1 cellular context compared by ENCODE assay signal in genomic region chr1:187203257-187203656, GRCh38.
TF ChIP-seq lines count a peak whose summit lies in the region.

No MANE protein-coding gene starts in this region.

TF ChIP-seq in HCT116, 20 proteins besides CTCF, POLR2A, EP300 and RAD21 (continued from another document):
- TF ChIP-seq EGR1 (IDR thresholded peaks at IDR 0.05; ENCODE audit: low read depth) (no peak), SIN3A (IDR thresholded peaks at IDR 0.05; ENCODE audit: low read depth) (no peak), SP1 (IDR thresholded peaks at IDR 0.05; ENCODE audit: low read depth) (peak; percentile 52; the same call in 1 of the 2 replicates), ATF3 (IDR thresholded peaks at IDR 0.05) (no peak), CEBPB (IDR thresholded peaks at IDR 0.05; ENCODE audit: low read depth) (peak; percentile 33; the same call in 1 of the 2 replicates), ZBTB33 (IDR thresholded peaks at IDR 0.05; ENCODE audit: extremely low read depth, insufficient replicate concordance, low read length) (no peak), ZFX (IDR thresholded peaks at IDR 0.05) (no peak), SRF (IDR thresholded peaks at IDR 0.05; ENCODE audit: low read depth) (no peak), EZH2phosphoT487 (IDR thresholded peaks at IDR 0.05; ENCODE audit: borderline replicate concordance) (no peak), ELF1 (IDR thresholded peaks at IDR 0.05; ENCODE audit: borderline replicate concordance, low read depth) (no peak), ZNF274 (IDR thresholded peaks at IDR 0.05; ENCODE audit: low read depth, low read length) (no peak), TCF7L2 (IDR thresholded peaks at IDR 0.05; ENCODE audit: borderline replicate concordance, extremely low read depth, insufficient read depth, insufficient read length) (no peak), POLR2AphosphoS5 (IDR thresholded peaks at IDR 0.05; ENCODE audit: low read depth, low read length) (no peak), MAX (IDR thresholded peaks at IDR 0.05) (no peak), JUND (IDR thresholded peaks at IDR 0.05) (peak; percentile 70), YY1 (IDR thresholded peaks at IDR 0.05; ENCODE audit: extremely low read depth, insufficient replicate concordance, low read depth, low read length) (no peak)
